ENCODE assay signal across 23 cellular contexts in the genomic region with DNA sequence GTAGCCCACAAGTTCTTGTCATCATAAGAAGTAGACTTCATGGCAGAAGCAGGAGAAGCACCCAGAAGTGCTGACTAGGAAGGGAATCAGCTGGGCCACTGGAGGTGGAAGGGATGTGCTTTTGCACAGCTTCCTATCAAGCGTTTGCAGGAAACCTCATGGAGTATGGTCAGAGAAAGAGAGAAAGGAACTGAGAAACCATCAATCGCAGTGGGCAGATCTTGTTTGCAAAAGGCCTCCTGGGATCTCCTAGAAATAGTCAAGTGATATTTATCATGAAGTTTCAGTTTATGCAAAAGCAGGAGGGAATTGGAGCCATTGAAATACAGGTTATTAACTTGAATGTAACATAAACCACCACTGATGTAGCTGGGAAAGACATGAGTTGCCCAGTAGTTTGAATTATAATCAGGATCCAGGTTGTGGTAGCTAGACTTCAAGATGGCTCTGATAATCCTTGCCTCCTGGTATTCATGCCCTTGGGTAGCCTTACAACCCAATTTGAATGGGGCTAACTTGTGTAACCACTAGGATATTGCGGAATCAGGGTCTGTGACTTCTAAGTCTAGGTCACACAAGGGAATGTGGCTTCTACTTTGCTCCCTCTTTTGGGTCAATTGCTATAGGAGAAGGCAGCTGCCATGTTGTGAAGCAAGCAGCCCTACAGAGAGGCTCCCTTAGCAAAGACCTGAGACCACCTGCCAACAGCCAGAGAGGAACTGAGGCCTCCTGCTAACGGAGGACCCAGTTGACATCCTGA.
DNase-seq lines count a peak whose midpoint lies in the region; ATAC-seq, FAIRE-seq and TF ChIP-seq lines count a peak whose summit lies in the region.
"Had no signal": no experiment of that assay in that cellular context is flagged by ENCODE, and none has a peak within 500 bp of the region (broad histone marks: within the 10 kb centered on the region; RNA-seq: fewer than 3 reads in every experiment).

No MANE protein-coding gene starts in this region.

- no peaks in the 10 kb centered on the region for H3K27me3 Mint-ChIP-seq in activated CD8-positive, alpha-beta T cell treated with anti-CD3 and anti-CD28 coated beads for 36 hours
- H3K27me3 Mint-ChIP-seq: CD4-positive, alpha-beta T cell had no signal

- H3K36me3 ChIP-seq in OCI-LY3 (replicated peaks; ENCODE audit: low read depth, low read length): no peaks in the 10 kb centered on the region

- DNase-seq in D721Med (ENCODE audit: insufficient read length, low spot score) (no peak), NAMALWA (ENCODE audit: low spot score) (no peak), RWPE1 (ENCODE audit: low spot score) (no peak), GM19240 (ENCODE audit: insufficient read length, low spot score) (no peak)
- DNase-seq in activated CD8-positive, alpha-beta T cell treated with anti-CD3 and anti-CD28 coated beads for 36 hours: no peak
- DNase-seq: 8988T; C1 segment of cervical spinal cord; Caco-2; CD4-positive, alpha-beta T cell; DMS153; DMS79; GDM1; GOT3; H7; HFFc6 had no signal

- peak; percentile 81 for FAIRE-seq in D721Med (lab: Jason Lieb, UNC)
- FAIRE-seq: GM12892, GM18507, HepG2 had no signal

- ATAC-seq in activated CD8-positive, alpha-beta T cell treated with anti-CD3 and anti-CD28 coated beads for 36 hours: no peak
- ATAC-seq: HCT116, HepG2 had no signal

- H2AFZ ChIP-seq in OCI-LY3 (ENCODE audit: low read depth, low read length): peak overlapping the region; percentile 13

- no peak overlapping the region for H3K27ac Mint-ChIP-seq in activated CD8-positive, alpha-beta T cell treated with anti-CD3 and anti-CD28 coated beads for 36 hours
- H3K27ac Mint-ChIP-seq: CD4-positive, alpha-beta T cell; HFFc6 had no signal

- H3K9me3 ChIP-seq in OCI-LY3 (ENCODE audit: insufficient read depth, low read length) (no peaks in the 10 kb centered on the region), iPS-18c (ENCODE audit: control insufficient read depth, insufficient read depth, low read length) (no peaks in the 10 kb centered on the region)
- H3K9me3 ChIP-seq: Caco-2 had no signal

- peaks cover 15% of the 10 kb centered on the region for H3K4me1 ChIP-seq in OCI-LY3 (ENCODE audit: low read length)
- H3K4me1 ChIP-seq: Caco-2 had no signal

- no peaks in the 10 kb centered on the region for H3K27me3 ChIP-seq in OCI-LY3 (ENCODE audit: low read depth, low read length)

- TF ChIP-seq CTCF in 22Rv1 (IDR thresholded peaks at IDR 0.05) (no peak), D721Med (IDR thresholded peaks at IDR 0.05; ENCODE audit: insufficient read depth, missing control alignments) (no peak), OCI-LY3 (IDR thresholded peaks at IDR 0.05; ENCODE audit: low read depth, low read length) (no peak), RWPE1 (conservative IDR thresholded peaks at IDR 0.05; ENCODE audit: low read depth) (no peak)
- no peak for TF ChIP-seq CTCF in activated CD8-positive, alpha-beta T cell treated with anti-CD3 and anti-CD28 coated beads for 36 hours (IDR thresholded peaks at IDR 0.05)

- no peak overlapping the region for H3K9ac ChIP-seq in OCI-LY3 (ENCODE audit: low read length)

- H4K20me1 ChIP-seq in OCI-LY3 (ENCODE audit: insufficient read depth, low read length): no peaks in the 10 kb centered on the region

- H3K4me3 ChIP-seq in OCI-LY3 (ENCODE audit: low read length) (no peak overlapping the region), iPS-18c (ENCODE audit: insufficient read depth, low read depth, low read length) (0 out of 2 replicates have a peak overlapping the region, but pooled peaks have one; percentile 4)

- H3K4me2 ChIP-seq in OCI-LY3 (ENCODE audit: low read length): peak overlapping the region; percentile 36

- no peaks in the 10 kb centered on the region for H3K9me3 Mint-ChIP-seq in activated CD8-positive, alpha-beta T cell treated with anti-CD3 and anti-CD28 coated beads for 36 hours
- H3K9me3 Mint-ChIP-seq: CD4-positive, alpha-beta T cell; HFFc6; IgD-negative memory B cell had no signal

- intact Hi-C loops in activated CD8-positive, alpha-beta T cell treated with anti-CD3 and anti-CD28 coated beads for 36 hours (cut with micrococcal nuclease): no loop called here

- no peaks in the 10 kb centered on the region for H3K4me1 Mint-ChIP-seq in activated CD8-positive, alpha-beta T cell treated with anti-CD3 and anti-CD28 coated beads for 36 hours (ENCODE audit: low read depth)

- H3K4me3 Mint-ChIP-seq in activated CD8-positive, alpha-beta T cell treated with anti-CD3 and anti-CD28 coated beads for 36 hours: no peak overlapping the region
- H3K4me3 Mint-ChIP-seq: CD4-positive, alpha-beta T cell; HFFc6; IgD-negative memory B cell had no signal

- no peaks in the 10 kb centered on the region for H3K36me3 Mint-ChIP-seq in activated CD8-positive, alpha-beta T cell treated with anti-CD3 and anti-CD28 coated beads for 36 hours (ENCODE audit: low read depth)
- H3K36me3 Mint-ChIP-seq: IgD-negative memory B cell had no signal

- CTCF ChIA-PET in RWPE1 (lab: Yijun Ruan, JAX): no interaction called here
- CTCF ChIA-PET in activated CD8-positive, alpha-beta T cell treated with anti-CD3 and anti-CD28 coated beads for 36 hours (lab: Charles Lee): no interaction called here

- H3K27ac ChIP-seq in 22Rv1 (0 out of 2 replicates have a peak overlapping the region, but pooled peaks have one; percentile 10), OCI-LY3 (ENCODE audit: low read length) (peak overlapping the region; percentile 1; the same call in 1 of the 2 replicates), RWPE1 (no peak overlapping the region)

- POLR2A ChIA-PET in RWPE1 (lab: Yijun Ruan, JAX; ENCODE audit: low non-redundant PET): no interaction called here
- POLR2A ChIA-PET in activated CD8-positive, alpha-beta T cell treated with anti-CD3 and anti-CD28 coated beads for 36 hours (lab: Charles Lee): no interaction called here

- H3K79me2 ChIP-seq in OCI-LY3 (ENCODE audit: low read length): no peaks in the 10 kb centered on the region
